7 cellular contexts compared by ENCODE assay signal in genomic region chr4:17695341-17695740, GRCh38.
"Had no signal": no experiment of that assay in that cellular context is flagged by ENCODE, and none has a peak within 500 bp of the region (broad histone marks: within the 10 kb centered on the region; RNA-seq: fewer than 3 reads in every experiment).

No MANE protein-coding gene starts in this region.

- H2AFZ ChIP-seq: GM23248 had no signal

- H3K27ac ChIP-seq: GM23248 had no signal

- ATAC-seq: K562 had no signal

- DNase-seq: GM23248, GOT3, H9, HCEC 1CT, IMR-90, KG1 had no signal

- H3K4me3 ChIP-seq: GM23248, K562 had no signal

- H3K9ac ChIP-seq: GM23248 had no signal
